ENCODE assay signal across 20 cellular contexts in genomic region chr12:71517145-71517846, GRCh38.
DNase-seq lines count a peak whose midpoint lies in the region; ATAC-seq and TF ChIP-seq lines count a peak whose summit lies in the region.
"Had no signal": no experiment of that assay in that cellular context is flagged by ENCODE, and none has a peak within 500 bp of the region (broad histone marks: within the 10 kb centered on the region; RNA-seq: fewer than 3 reads in every experiment).

No MANE protein-coding gene starts in this region.

- in situ Hi-C loops in GM13976 (cut with MboI; ENCODE audit: low sequenced_read_pairs, unreplicated experiment), result no loop called here

- TF ChIP-seq CTCF in GM12865 (IDR thresholded peaks at IDR 0.05; ENCODE audit: insufficient read depth, low read depth, low read length, missing control alignments) (no peak), GM13976 (IDR thresholded peaks at IDR 0.05; ENCODE audit: borderline replicate concordance, control extremely low read depth, extremely low read depth, insufficient read depth, missing control alignments) (no peak)

- H3K4me3 ChIP-seq in GM12865 (ENCODE audit: low read depth, low read length), result no peak overlapping the region
- H3K4me3 ChIP-seq: BLaER1 treated with 17β-estradiol and CSF1 and Interleukin-3, amounts not matched to agents 10 nM and 100 nM; GM23338; HAP-1 had no signal

- ATAC-seq in GM19035 (IDR thresholded peaks at IDR 0.05; ENCODE audit: unreplicated experiment) (peak; percentile 48), HG03432 (IDR thresholded peaks at IDR 0.05; ENCODE audit: unreplicated experiment) (peak; percentile 62), GM21360 (IDR thresholded peaks at IDR 0.05; ENCODE audit: unreplicated experiment) (no peak), GM18873 (IDR thresholded peaks at IDR 0.05; ENCODE audit: low FRiP score, unreplicated experiment) (no peak)
- ATAC-seq: GM23338 had no signal

- DNase-seq in GM12865 (ENCODE audit: low read depth) (peak; percentile 11), kidney tubule cell (ENCODE audit: low spot score) (peak; percentile 31), GM13976 (ENCODE audit: low spot score) (no peak), NCI-H82 (lab: John Stamatoyannopoulos, UW) (no peak)
- DNase-seq: 8988T; CD4-positive, alpha-beta memory T cell; DMS153; Karpas-422; NCI-H1694; NCI-H2081 treated with DMSO at 0.1 percent for 48 hours; NCI-H2171 treated with DMSO at 0.1 percent for 48 hours; NCI-H526; SHP77 had no signal

Comparison
In these comparisons a context has a peak if more than half of its experiments do, and no peak if none do; other contexts are left out.
1. DNase-seq: peak in GM12865 (single experiment) and kidney tubule cell (single experiment); none in GM13976 (single experiment) and NCI-H82 (single experiment).
2. ATAC-seq: peak in GM19035 (single experiment) and HG03432 (single experiment); none in GM21360 (single experiment) and GM18873 (single experiment).